In the genomic region with DNA sequence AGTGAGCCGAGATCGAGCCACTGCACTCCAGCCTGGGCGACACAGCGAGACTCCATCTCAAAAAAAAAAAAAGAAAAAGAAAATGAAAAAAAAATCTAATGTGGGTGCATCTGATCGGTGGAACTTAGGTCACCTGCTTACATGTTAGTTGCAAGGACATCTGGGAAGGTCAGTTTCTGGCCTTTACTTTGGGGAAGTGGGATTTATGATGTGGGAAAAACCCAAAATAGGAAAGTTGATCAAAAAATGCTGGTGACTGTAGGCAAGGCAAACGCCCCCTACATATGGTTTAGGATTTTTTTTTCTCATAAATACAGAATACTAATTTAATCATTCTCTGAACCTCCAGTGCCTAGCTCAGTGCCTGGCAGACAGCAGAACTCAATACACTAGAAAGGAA, we compare ENCODE assay signal across 1 cellular context.
TF ChIP-seq lines count a peak whose summit lies in the region.

No MANE protein-coding gene starts in this region.

TF ChIP-seq in A549, 52 proteins besides CTCF, POLR2A, EP300 and RAD21 (continued from another document):
- TF ChIP-seq, protein P1, sequence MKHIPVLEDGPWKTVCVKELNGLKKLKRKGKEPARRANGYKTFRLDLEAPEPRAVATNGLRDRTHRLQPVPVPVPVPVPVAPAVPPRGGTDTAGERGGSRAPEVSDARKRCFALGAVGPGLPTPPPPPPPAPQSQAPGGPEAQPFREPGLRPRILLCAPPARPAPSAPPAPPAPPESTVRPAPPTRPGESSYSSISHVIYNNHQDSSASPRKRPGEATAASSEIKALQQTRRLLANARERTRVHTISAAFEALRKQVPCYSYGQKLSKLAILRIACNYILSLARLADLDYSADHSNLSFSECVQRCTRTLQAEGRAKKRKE (CRISPR knock-in tag; IDR thresholded peaks at IDR 0.05; ENCODE audit: low read depth) = no peak
- TF ChIP-seq CEBPB (IDR thresholded peaks at IDR 0.05) (no peak), CBX2 (IDR thresholded peaks at IDR 0.05; ENCODE audit: borderline replicate concordance, low read depth) (no peak), JUNB (IDR thresholded peaks at IDR 0.05) (no peak), ZSCAN20 (CRISPR knock-in tag; IDR thresholded peaks at IDR 0.05) (no peak), HMGXB4 (CRISPR knock-in tag; IDR thresholded peaks at IDR 0.05; ENCODE audit: borderline replicate concordance) (no peak), SMC3 (IDR thresholded peaks at IDR 0.05) (no peak)
- TF ChIP-seq, protein P2, sequence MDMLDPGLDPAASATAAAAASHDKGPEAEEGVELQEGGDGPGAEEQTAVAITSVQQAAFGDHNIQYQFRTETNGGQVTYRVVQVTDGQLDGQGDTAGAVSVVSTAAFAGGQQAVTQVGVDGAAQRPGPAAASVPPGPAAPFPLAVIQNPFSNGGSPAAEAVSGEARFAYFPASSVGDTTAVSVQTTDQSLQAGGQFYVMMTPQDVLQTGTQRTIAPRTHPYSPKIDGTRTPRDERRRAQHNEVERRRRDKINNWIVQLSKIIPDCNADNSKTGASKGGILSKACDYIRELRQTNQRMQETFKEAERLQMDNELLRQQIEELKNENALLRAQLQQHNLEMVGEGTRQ (IDR thresholded peaks at IDR 0.05) = no peak
